Comparison of ENCODE assay signal across 20 cellular contexts in the genomic region with DNA sequence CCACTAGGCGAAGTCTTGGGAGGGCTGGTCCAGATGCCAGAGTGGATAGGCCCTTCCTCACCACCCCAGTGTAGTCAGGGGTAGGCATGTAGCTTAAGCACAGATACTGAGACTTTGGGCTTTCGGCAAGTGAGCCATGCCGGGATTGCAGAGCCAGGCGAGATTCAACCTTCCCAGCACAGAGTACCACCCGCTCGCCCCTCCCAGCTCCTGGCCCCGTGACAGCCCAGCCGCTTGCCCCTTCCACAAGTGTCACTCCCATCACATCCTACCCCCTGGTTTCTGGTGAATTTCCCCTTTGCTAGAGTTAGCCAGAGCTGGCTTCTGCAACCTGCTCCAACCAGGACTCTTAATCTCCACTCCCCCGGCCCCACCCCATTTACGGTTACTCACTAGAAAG. TPM values are rescaled to one million over a fixed set of nuclear protein-coding genes. Genes with fewer than 3 reads are reported as not detected.
"Had no signal": no experiment of that assay in that cellular context is flagged by ENCODE, and none has a peak within 500 bp of the region (broad histone marks: within the 10 kb centered on the region; RNA-seq: fewer than 3 reads in every experiment).

No MANE protein-coding gene starts in this region.

- H3K27me3 Mint-ChIP-seq: stimulated activated naive CD8-positive, alpha-beta T cell treated with anti-CD3 and anti-CD28 coated beads, Interleukin-15, amount 100 ng/mL, for 72 hours had no signal

- H3K4me3 ChIP-seq: lower lobe of right lung, right atrium auricular region, smooth muscle cell, suprapubic skin, thyroid gland had no signal

- H3K27ac Mint-ChIP-seq: effector memory CD8-positive, alpha-beta T cell; naive thymus-derived CD8-positive, alpha-beta T cell; nephron progenitor cell; progenitor cell of endocrine pancreas; stimulated activated naive CD8-positive, alpha-beta T cell treated with anti-CD3 and anti-CD28 coated beads, Interleukin-15, amount 100 ng/mL, for 72 hours had no signal

- H3K36me3 ChIP-seq: lower lobe of right lung, neutrophil, right atrium auricular region, suprapubic skin, thyroid gland had no signal

- H3K27ac ChIP-seq: lower lobe of right lung, neutrophil, parathyroid adenoma, right atrium auricular region, suprapubic skin, thyroid gland had no signal

- H3K4me1 ChIP-seq: lower lobe of right lung, parathyroid adenoma, suprapubic skin had no signal

- H3K9me3 Mint-ChIP-seq: effector memory CD8-positive, alpha-beta T cell; naive thymus-derived CD8-positive, alpha-beta T cell; stimulated activated naive CD8-positive, alpha-beta T cell treated with anti-CD3 and anti-CD28 coated beads, Interleukin-15, amount 100 ng/mL, for 72 hours had no signal

- H3K4me2 ChIP-seq: smooth muscle cell had no signal

- H3K27me3 ChIP-seq: neutrophil, right atrium auricular region, suprapubic skin, thyroid gland had no signal

- DNase-seq: cortex of kidney; effector memory CD8-positive, alpha-beta T cell; left ventricle myocardium superior; lower lobe of right lung; naive thymus-derived CD8-positive, alpha-beta T cell; nephron progenitor cell; stimulated activated CD4-positive, alpha-beta T cell treated with anti-CD3 and anti-CD28 coated beads, Interleukin-12 subunit alpha, Interleukin-12 subunit beta, amount 100 ng/mL, for 4 hours; stimulated activated CD4-positive, alpha-beta T cell treated with anti-CD3 and anti-CD28 coated beads, Interleukin-1b, Interleukin-23, amount 100 ng/mL, for 48 hours; stimulated activated CD4-positive, alpha-beta T cell treated with anti-CD3 and anti-CD28 coated beads, Interleukin-4, amount 100 ng/mL, for 1 hour; stimulated activated CD8-positive, alpha-beta memory T cell treated with anti-CD3 and anti-CD28 coated beads, Interleukin-4, amount 100 ng/mL, for 48 hours; stimulated activated naive CD4-positive, alpha-beta T cell; stimulated activated naive CD8-positive, alpha-beta T cell treated with anti-CD3 and anti-CD28 coated beads, Interleukin-15, amount 100 ng/mL, for 72 hours; trophoblast cell had no signal

- H3K9me3 ChIP-seq: lower lobe of right lung, neutrophil, right atrium auricular region, suprapubic skin, thyroid gland had no signal

- H3K4me1 Mint-ChIP-seq: nephron progenitor cell; stimulated activated naive CD8-positive, alpha-beta T cell treated with anti-CD3 and anti-CD28 coated beads, Interleukin-15, amount 100 ng/mL, for 72 hours had no signal

- H3K9ac ChIP-seq: parathyroid adenoma had no signal

- H3K4me3 Mint-ChIP-seq: effector memory CD8-positive, alpha-beta T cell; naive thymus-derived CD8-positive, alpha-beta T cell; nephron progenitor cell; stimulated activated naive CD8-positive, alpha-beta T cell treated with anti-CD3 and anti-CD28 coated beads, Interleukin-15, amount 100 ng/mL, for 72 hours had no signal

- H3K36me3 Mint-ChIP-seq: naive thymus-derived CD8-positive, alpha-beta T cell had no signal

RNA-seq across cellular contexts. Expression of gene ARHGAP22, which starts 56.9 kb away (rescaled TPM):
- polyA plus RNA-seq: naive thymus-derived CD8-positive, alpha-beta T cell had no signal
